ENCODE assay signal across 35 cellular contexts in the genomic region with DNA sequence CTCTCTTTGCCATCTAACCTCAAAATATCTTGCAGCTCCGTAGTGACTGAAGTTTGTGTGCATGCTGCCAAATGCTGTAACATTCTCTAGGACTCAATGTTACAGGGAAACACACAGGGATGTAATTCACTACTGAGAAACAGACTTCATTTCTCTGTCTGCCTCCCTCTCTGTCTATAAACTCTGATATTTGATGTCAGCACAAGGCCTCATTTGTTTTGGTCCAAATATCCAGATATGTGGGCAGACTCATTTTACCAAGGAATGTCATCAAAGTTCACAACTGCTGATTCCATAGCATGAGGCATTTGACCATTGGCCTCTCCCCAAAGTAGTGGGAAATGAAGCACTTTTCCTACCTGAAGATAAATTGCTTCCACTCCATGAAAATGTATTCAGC. TPM values are rescaled to one million over a fixed set of nuclear protein-coding genes. Genes with fewer than 3 reads are reported as not detected.
"Had no signal": no experiment of that assay in that cellular context is flagged by ENCODE, and none has a peak within 500 bp of the region (broad histone marks: within the 10 kb centered on the region; RNA-seq: fewer than 3 reads in every experiment).

No MANE protein-coding gene starts in this region.

- ATAC-seq: activated CD4-positive, CD25-positive, alpha-beta regulatory T cell treated with anti-CD3 and anti-CD28 coated beads, Interleukin-2, amount 50 U/mL, for 24 hours; activated CD8-positive, alpha-beta memory T cell treated with anti-CD3 and anti-CD28 coated beads, Interleukin-2, amount 10 ng/mL, durations not matched to agents 7 days and 5 days; activated CD8-positive, alpha-beta T cell treated with anti-CD3 and anti-CD28 coated beads, Interleukin-2, amount 10 ng/mL, durations not matched to agents 7 days and 5 days; activated naive CD4-positive, alpha-beta T cell treated with anti-CD3 and anti-CD28 coated beads, Interleukin-2, amount 50 U/mL, for 72 hours; effector memory CD8-positive, alpha-beta T cell; foreskin keratinocyte; gastroesophageal sphincter; heart right ventricle; T-helper 17 cell had no signal

- H3K36me3 ChIP-seq: brain microvascular endothelial cell, esophagus muscularis mucosa, gastroesophageal sphincter, heart right ventricle, WERI-Rb-1 had no signal

- H3K36me3 Mint-ChIP-seq: activated CD8-positive, alpha-beta memory T cell treated with anti-CD3 and anti-CD28 coated beads, Interleukin-2, amount 10 ng/mL, durations not matched to agents 7 days and 5 days; activated naive CD4-positive, alpha-beta T cell treated with anti-CD3 and anti-CD28 coated beads, Interleukin-2, amount 10 ng/mL, durations not matched to agents 7 days and 5 days; activated naive CD8-positive, alpha-beta T cell treated with anti-CD3 and anti-CD28 coated beads, Interleukin-2, amount 10 ng/mL, durations not matched to agents 7 days and 5 days had no signal

- H3K27ac Mint-ChIP-seq: activated B cell treated with CpG ODN at 0.5 μM for 24 hours; activated CD8-positive, alpha-beta memory T cell treated with anti-CD3 and anti-CD28 coated beads, Interleukin-2, amount 10 ng/mL, durations not matched to agents 7 days and 5 days; activated CD8-positive, alpha-beta T cell treated with anti-CD3 and anti-CD28 coated beads, Interleukin-2, amount 10 ng/mL, durations not matched to agents 7 days and 5 days; activated naive CD4-positive, alpha-beta T cell treated with anti-CD3 and anti-CD28 coated beads, Interleukin-2, amount 10 ng/mL, durations not matched to agents 7 days and 5 days; activated naive CD4-positive, alpha-beta T cell treated with anti-CD3 and anti-CD28 coated beads, Interleukin-2, amount 50 U/mL, for 72 hours; activated naive CD8-positive, alpha-beta T cell treated with anti-CD3 and anti-CD28 coated beads, Interleukin-2, amount 10 ng/mL, durations not matched to agents 7 days and 5 days; effector memory CD8-positive, alpha-beta T cell; T-helper 17 cell; T-helper 2 cell treated with Interferon-gamma antibody and Interleukin-4, amounts not matched to agents 5 μg/mL and 100 μg/mL, for 36 hours had no signal

- FAIRE-seq: astrocyte, bronchial epithelial cell had no signal

- DNase-seq: activated B cell treated with CpG ODN at 0.5 μM for 24 hours; activated CD4-positive, alpha-beta T cell treated with anti-CD3 and anti-CD28 coated beads for 48 hours; activated CD4-positive, alpha-beta T cell treated with anti-CD3 and anti-CD28 coated beads, Interleukin-2, amount 50 U/mL, for 1 hour; activated CD4-positive, alpha-beta T cell treated with anti-CD3 and anti-CD28 coated beads, Interleukin-2, amount 50 U/mL, for 48 hours; activated CD8-positive, alpha-beta memory T cell treated with anti-CD3 and anti-CD28 coated beads, Interleukin-2, amount 10 ng/mL, durations not matched to agents 7 days and 5 days; activated CD8-positive, alpha-beta memory T cell treated with anti-CD3 and anti-CD28 coated beads, Interleukin-2, amount 50 U/mL, for 4 hours; activated CD8-positive, alpha-beta T cell treated with anti-CD3 and anti-CD28 coated beads, Interleukin-2, amount 10 ng/mL, durations not matched to agents 7 days and 5 days; activated gamma-delta T cell; activated naive CD4-positive, alpha-beta T cell; activated naive CD4-positive, alpha-beta T cell treated with anti-CD3 and anti-CD28 coated beads, Interleukin-2, amount 10 ng/mL, durations not matched to agents 7 days and 5 days; activated naive CD8-positive, alpha-beta T cell treated with anti-CD3 and anti-CD28 coated beads, Interleukin-2, amount 10 ng/mL, durations not matched to agents 7 days and 5 days; activated T-cell treated with anti-CD3 and anti-CD28 coated beads, Interleukin-2, amount 50 U/mL, for 1 hour; activated T-cell treated with anti-CD3 and anti-CD28 coated beads, Interleukin-2, amount 50 U/mL, for 48 hours; brain microvascular endothelial cell; cortex of kidney; dermis blood vessel endothelial cell; effector CD4-positive, alpha-beta T cell; effector memory CD8-positive, alpha-beta T cell; erythroblast; foreskin keratinocyte; heart right ventricle; T-helper 1 cell; T-helper 17 cell; T1000; WERI-Rb-1 had no signal

- H3K27ac ChIP-seq: brain microvascular endothelial cell, esophagus muscularis mucosa, foreskin keratinocyte, gastroesophageal sphincter, heart right ventricle, WERI-Rb-1 had no signal

- H3K4me3 ChIP-seq: esophagus muscularis mucosa, gastroesophageal sphincter, heart right ventricle had no signal

- H3K4me3 Mint-ChIP-seq: activated B cell treated with CpG ODN at 0.5 μM for 24 hours; activated CD8-positive, alpha-beta memory T cell treated with anti-CD3 and anti-CD28 coated beads, Interleukin-2, amount 10 ng/mL, durations not matched to agents 7 days and 5 days; activated CD8-positive, alpha-beta T cell treated with anti-CD3 and anti-CD28 coated beads, Interleukin-2, amount 10 ng/mL, durations not matched to agents 7 days and 5 days; activated naive CD4-positive, alpha-beta T cell treated with anti-CD3 and anti-CD28 coated beads, Interleukin-2, amount 10 ng/mL, durations not matched to agents 7 days and 5 days; activated naive CD8-positive, alpha-beta T cell treated with anti-CD3 and anti-CD28 coated beads, Interleukin-2, amount 10 ng/mL, durations not matched to agents 7 days and 5 days; central memory CD8-positive, alpha-beta T cell; effector memory CD8-positive, alpha-beta T cell; T-helper 17 cell; T-helper 2 cell treated with Interferon-gamma antibody and Interleukin-4, amounts not matched to agents 5 μg/mL and 100 μg/mL, for 36 hours had no signal

- H3K27me3 ChIP-seq: foreskin keratinocyte had no signal

- H3K9me3 Mint-ChIP-seq: activated B cell treated with CpG ODN at 0.5 μM for 24 hours; activated naive CD4-positive, alpha-beta T cell treated with anti-CD3 and anti-CD28 coated beads, Interleukin-2, amount 10 ng/mL, durations not matched to agents 7 days and 5 days; activated naive CD4-positive, alpha-beta T cell treated with anti-CD3 and anti-CD28 coated beads, Interleukin-2, amount 50 U/mL, for 72 hours; activated naive CD8-positive, alpha-beta T cell treated with anti-CD3 and anti-CD28 coated beads, Interleukin-2, amount 10 ng/mL, durations not matched to agents 7 days and 5 days; central memory CD8-positive, alpha-beta T cell; effector memory CD8-positive, alpha-beta T cell; T-helper 2 cell treated with Interferon-gamma antibody and Interleukin-4, amounts not matched to agents 5 μg/mL and 100 μg/mL, for 36 hours had no signal

RNA-seq across cellular contexts. Expression of a gene that starts 32.8 kb away (rescaled TPM):
- total RNA-seq: activated CD8-positive, alpha-beta T cell treated with anti-CD3 and anti-CD28 coated beads, Interleukin-2, amount 10 ng/mL, durations not matched to agents 7 days and 5 days; astrocyte; bronchial epithelial cell; cardiac septum; dermis blood vessel endothelial cell; esophagus muscularis mucosa; foreskin keratinocyte; gastroesophageal sphincter; glomerular endothelial cell; heart right ventricle; T-helper 17 cell had no signal
- polyA plus RNA-seq: foreskin keratinocyte had no signal
